Comparison of ENCODE assay signal across 13 cellular contexts in genomic region chr17:81389585-81389984, GRCh38. TPM values are rescaled to one million over a fixed set of nuclear protein-coding genes. Genes with fewer than 3 reads are reported as not detected.
A peak's percentile ranks its signal among the peaks of the same experiment; 100 is the strongest.
DNase-seq lines count a peak whose midpoint lies in the region; ATAC-seq and TF ChIP-seq lines count a peak whose summit lies in the region.
"Had no signal": no experiment of that assay in that cellular context is flagged by ENCODE, and none has a peak within 500 bp of the region (broad histone marks: within the 10 kb centered on the region; RNA-seq: fewer than 3 reads in every experiment).

No MANE protein-coding gene starts in this region.

- peak overlapping the region; percentile 6 for H3K4me3 Mint-ChIP-seq in osteocyte (ENCODE audit: unreplicated experiment)
- H3K4me3 Mint-ChIP-seq: activated T-cell treated with anti-CD3 and anti-CD28 coated beads, Interleukin-2, amount 50 U/mL, for 72 hours; stimulated activated naive CD8-positive, alpha-beta T cell treated with anti-CD3 and anti-CD28 coated beads, Interleukin-15, amount 100 ng/mL, for 72 hours had no signal

- H3K4me3 ChIP-seq in heart left ventricle = peak overlapping the region in 1 of 12 donors; percentile 70
- no peak overlapping the region for H3K4me3 ChIP-seq in vagina
- H3K4me3 ChIP-seq: GM23248 had no signal

- no peaks in the 10 kb centered on the region for H3K9me3 Mint-ChIP-seq in osteocyte (ENCODE audit: unreplicated experiment)
- H3K9me3 Mint-ChIP-seq: activated T-cell treated with anti-CD3 and anti-CD28 coated beads, Interleukin-2, amount 50 U/mL, for 72 hours; IgD-negative memory B cell; stimulated activated naive CD8-positive, alpha-beta T cell treated with anti-CD3 and anti-CD28 coated beads, Interleukin-15, amount 100 ng/mL, for 72 hours had no signal

- H3K4me1 Mint-ChIP-seq in osteocyte (ENCODE audit: unreplicated experiment) = peaks cover 58% of the 10 kb centered on the region

- intact Hi-C loops in heart left ventricle (cut with DNase I) = loop anchor here in 3 of 10 donors (5.0 to 10.0 kb wide), 3 partner anchors 82 to 97 kb away; no protein-coding TSS in a partner anchor
- intact Hi-C loops in left ventricle myocardium superior (cut with micrococcal nuclease) = no loop called here
- intact Hi-C loops in vagina (cut with DNase I) = no loop called here

- peak overlapping the region in 11 of 12 donors; percentile 94 to 100 (median 97) for H3K27ac ChIP-seq in heart left ventricle
- peak overlapping the region; percentile 89 for H3K27ac ChIP-seq in vagina
- H3K27ac ChIP-seq: GM23248 had no signal

- H3K4me1 ChIP-seq in heart left ventricle = peaks cover 9 to 79% (median 57%) of the 10 kb centered on the region in 12 donors
- H3K4me1 ChIP-seq in vagina = peaks cover 66% of the 10 kb centered on the region

- TF ChIP-seq POLR2A in heart left ventricle (IDR thresholded peaks at IDR 0.05) = no peak
- no peak for TF ChIP-seq POLR2A in vagina (IDR thresholded peaks at IDR 0.05)

- TF ChIP-seq CTCF in heart left ventricle (IDR thresholded peaks at IDR 0.05) (no peak), osteocyte (IDR thresholded peaks at IDR 0.05) (no peak), vagina (IDR thresholded peaks at IDR 0.05) (no peak)

- 50 to 62% (median 56%) methylated on average over 10 of the region's 10 CpGs for WGBS in heart left ventricle, 4 donors

- DNase-seq in heart left ventricle (no peak), left ventricle myocardium superior (no peak), fibroblast of peridontal ligament (ENCODE audit: extremely low read depth) (peak; percentile 50), osteocyte (ENCODE audit: extremely low spot score, unreplicated experiment) (no peak), vagina (ENCODE audit: extremely low spot score in 2 of 2) (no peak), NCI-H2107 (lab: John Stamatoyannopoulos, UW) (no peak), NCI-H1417 treated with DMSO at 0.1 percent for 48 hours (lab: John Stamatoyannopoulos, UW) (no peak)
- DNase-seq: activated T-cell treated with anti-CD3 and anti-CD28 coated beads, Interleukin-2, amount 50 U/mL, for 72 hours; GM23248; stimulated activated CD4-positive, alpha-beta T cell treated with anti-CD3 and anti-CD28 coated beads, Interleukin-4, amount 100 ng/mL, for 4 hours; stimulated activated naive CD8-positive, alpha-beta T cell treated with anti-CD3 and anti-CD28 coated beads, Interleukin-15, amount 100 ng/mL, for 72 hours had no signal

- no peak for ATAC-seq in heart left ventricle
- ATAC-seq in left ventricle myocardium superior = no peak
- no peak for ATAC-seq in HG02852 (IDR thresholded peaks at IDR 0.05; ENCODE audit: unreplicated experiment)
- ATAC-seq: activated T-cell treated with anti-CD3 and anti-CD28 coated beads, Interleukin-2, amount 50 U/mL, for 72 hours; stimulated activated naive CD8-positive, alpha-beta T cell treated with anti-CD3 and anti-CD28 coated beads, Interleukin-15, amount 100 ng/mL, for 72 hours had no signal

- H3K36me3 ChIP-seq in heart left ventricle (no peaks in the 10 kb centered on the region), vagina (no peaks in the 10 kb centered on the region)

- peak overlapping the region; percentile 94 for H3K27ac Mint-ChIP-seq in osteocyte (ENCODE audit: unreplicated experiment)
- H3K27ac Mint-ChIP-seq: activated T-cell treated with anti-CD3 and anti-CD28 coated beads, Interleukin-2, amount 50 U/mL, for 72 hours; stimulated activated naive CD8-positive, alpha-beta T cell treated with anti-CD3 and anti-CD28 coated beads, Interleukin-15, amount 100 ng/mL, for 72 hours had no signal

- peaks cover 0 to 8% (median 0%) of the 10 kb centered on the region in 9 donors for H3K27me3 ChIP-seq in heart left ventricle
- no peaks in the 10 kb centered on the region for H3K27me3 ChIP-seq in vagina

- H3K36me3 Mint-ChIP-seq in osteocyte (ENCODE audit: unreplicated experiment) = no peaks in the 10 kb centered on the region
- H3K36me3 Mint-ChIP-seq: IgD-negative memory B cell had no signal

- H3K27me3 Mint-ChIP-seq in osteocyte (ENCODE audit: unreplicated experiment) = no peaks in the 10 kb centered on the region

- H3K9me3 ChIP-seq in heart left ventricle (no peaks in the 10 kb centered on the region), vagina (no peaks in the 10 kb centered on the region)

RNA-seq across cellular contexts. Expression of gene BAHCC1, which starts 5.7 kb away (rescaled TPM):
- total RNA-seq in heart left ventricle (10 to 100 TPM in 3 of 9 donors, 1 to 10 TPM in 6; 6.0 to 19.6 (median 9.3) TPM), left ventricle myocardium superior (8.6 TPM), osteocyte (55.7 and 57.0 TPM in 2 replicates), vagina (9.1 TPM)
- polyA plus RNA-seq in heart left ventricle = 1 to 10 TPM; 7.6 to 8.5 TPM
- polyA plus RNA-seq: IgD-negative memory B cell had no signal
